31 cellular contexts compared by ENCODE assay signal in genomic region chr6:165081944-165082532, GRCh38.
"Had no signal": no experiment of that assay in that cellular context is flagged by ENCODE, and none has a peak within 500 bp of the region (broad histone marks: within the 10 kb centered on the region; RNA-seq: fewer than 3 reads in every experiment).

No MANE protein-coding gene starts in this region.

- H3K27ac Mint-ChIP-seq: dendritic cell treated with granulocyte-macrophage colony-stimulating factor and Interleukin-4, amounts not matched to agents 40 ng/mL and 50 ng/mL, for 4 days; endodermal cell; mesothelial cell of epicardium; naive thymus-derived CD8-positive, alpha-beta T cell; stimulated activated naive CD8-positive, alpha-beta T cell treated with anti-CD3 and anti-CD28 coated beads, Interleukin-15, amount 100 ng/mL, for 72 hours had no signal

- DNase-seq: effector CD8-positive, alpha-beta T cell; endodermal cell; foreskin fibroblast; gastrocnemius medialis; head of caudate nucleus; kidney; left lung; mesenchymal stem cell; mucosa of descending colon; naive thymus-derived CD8-positive, alpha-beta T cell; occipital lobe; ovary; posterior cingulate gyrus; psoas muscle; right cardiac atrium; sigmoid colon; small intestine; stimulated activated CD4-positive, alpha-beta T cell treated with anti-CD3 and anti-CD28 coated beads, Interleukin-15, amount 100 ng/mL, for 24 hours; stimulated activated CD4-positive, alpha-beta T cell treated with anti-CD3 and anti-CD28 coated beads, Interleukin-2, amount 100 ng/mL, for 48 hours; stimulated activated CD8-positive, alpha-beta memory T cell treated with anti-CD3 and anti-CD28 coated beads, Interleukin-4, amount 100 ng/mL, for 48 hours; stimulated activated naive CD4-positive, alpha-beta T cell; stimulated activated naive CD8-positive, alpha-beta T cell treated with anti-CD3 and anti-CD28 coated beads, Interleukin-15, amount 100 ng/mL, for 72 hours; transverse colon; upper lobe of right lung; uterus had no signal

- FAIRE-seq: colon, kidney, small intestine had no signal

- H3K36me3 ChIP-seq: gastrocnemius medialis, left lung, ovary, sigmoid colon, suprapubic skin, transverse colon, upper lobe of right lung, uterus had no signal

- ATAC-seq: esophagus mucosa; gastrocnemius medialis; left lung; mucosa of descending colon; naive thymus-derived CD8-positive, alpha-beta T cell; psoas muscle; right cardiac atrium; stimulated activated naive CD8-positive, alpha-beta T cell treated with anti-CD3 and anti-CD28 coated beads, Interleukin-15, amount 100 ng/mL, for 72 hours; upper lobe of right lung had no signal

- H3K27me3 Mint-ChIP-seq: dendritic cell treated with granulocyte-macrophage colony-stimulating factor and Interleukin-4, amounts not matched to agents 40 ng/mL and 50 ng/mL, for 4 days; naive thymus-derived CD8-positive, alpha-beta T cell; stimulated activated naive CD8-positive, alpha-beta T cell treated with anti-CD3 and anti-CD28 coated beads, Interleukin-15, amount 100 ng/mL, for 72 hours had no signal

- H3K27me3 ChIP-seq: gastrocnemius medialis, left lung, ovary, sigmoid colon, suprapubic skin, transverse colon, upper lobe of right lung, uterus had no signal

- H3K36me3 Mint-ChIP-seq: mesothelial cell of epicardium; naive thymus-derived CD8-positive, alpha-beta T cell had no signal

- H3K4me1 ChIP-seq: gastrocnemius medialis, left lung, psoas muscle, sigmoid colon, suprapubic skin, transverse colon, upper lobe of right lung, uterus had no signal

- H3K27ac ChIP-seq: epithelial cell of prostate, gastrocnemius medialis, left lung, ovary, psoas muscle, sigmoid colon, suprapubic skin, transverse colon, upper lobe of right lung, uterus had no signal

- H3K9me3 ChIP-seq: gastrocnemius medialis, ovary, psoas muscle, sigmoid colon, suprapubic skin, transverse colon, upper lobe of right lung, uterus had no signal

- H3K4me3 ChIP-seq: gastrocnemius medialis, left lung, mucosa of descending colon, ovary, psoas muscle, sigmoid colon, suprapubic skin, transverse colon, upper lobe of right lung, uterus had no signal

- H3K9me3 Mint-ChIP-seq: endodermal cell had no signal

- H3K4me1 Mint-ChIP-seq: endodermal cell; mesothelial cell of epicardium; naive thymus-derived CD8-positive, alpha-beta T cell; stimulated activated naive CD8-positive, alpha-beta T cell treated with anti-CD3 and anti-CD28 coated beads, Interleukin-15, amount 100 ng/mL, for 72 hours had no signal

- H3K4me3 Mint-ChIP-seq: dendritic cell treated with granulocyte-macrophage colony-stimulating factor and Interleukin-4, amounts not matched to agents 40 ng/mL and 50 ng/mL, for 4 days; endodermal cell; mesothelial cell of epicardium; naive thymus-derived CD8-positive, alpha-beta T cell; stimulated activated naive CD8-positive, alpha-beta T cell treated with anti-CD3 and anti-CD28 coated beads, Interleukin-15, amount 100 ng/mL, for 72 hours had no signal
